8 cellular contexts compared by ENCODE assay signal in the genomic region with DNA sequence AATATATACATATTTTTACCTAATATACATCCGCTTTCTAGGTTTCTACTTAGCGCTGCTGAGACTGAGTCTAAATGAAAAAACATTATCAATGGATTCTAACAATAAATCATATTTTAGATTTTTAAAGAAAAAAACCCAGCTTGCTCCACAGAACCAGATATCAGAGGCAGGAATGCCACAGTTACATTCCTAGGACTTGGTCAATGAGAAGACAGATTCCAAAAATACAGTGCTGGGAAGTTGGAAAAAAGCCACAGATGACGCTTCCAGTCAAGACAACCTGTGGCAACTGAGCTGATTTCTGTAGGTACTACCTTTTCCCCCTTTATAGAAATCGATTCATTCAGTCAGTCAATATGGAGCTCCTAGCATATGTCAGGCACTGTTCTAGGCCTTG. TPM values are rescaled to one million over a fixed set of nuclear protein-coding genes. Genes with fewer than 3 reads are reported as not detected.
A peak's percentile ranks its signal among the peaks of the same experiment; 100 is the strongest.
DNase-seq lines count a peak whose midpoint lies in the region; ATAC-seq and TF ChIP-seq lines count a peak whose summit lies in the region.

No MANE protein-coding gene starts in this region.

- no peak overlapping the region for H3K27ac ChIP-seq in heart left ventricle
- no peak overlapping the region for H3K27ac ChIP-seq in ascending aorta
- H3K27ac ChIP-seq in uterus = peak overlapping the region in 1 of 2 donors; percentile 23

- ATAC-seq in heart left ventricle = no peak
- ATAC-seq in Right ventricle myocardium inferior = no peak
- no peak for ATAC-seq in HG03342 (IDR thresholded peaks at IDR 0.05; ENCODE audit: unreplicated experiment)
- ATAC-seq in GM18870 (IDR thresholded peaks at IDR 0.05; ENCODE audit: unreplicated experiment) = no peak

- TF ChIP-seq CTCF in heart left ventricle (IDR thresholded peaks at IDR 0.05) (no peak), ascending aorta (IDR thresholded peaks at IDR 0.05) (no peak), uterus (IDR thresholded peaks at IDR 0.05) (no peak)

- DNase-seq in heart left ventricle (no peak), Right ventricle myocardium inferior (ENCODE audit: missing footprints) (no peak), ascending aorta (ENCODE audit: low spot score in 2 of 2) (no peak), kidney glomerular epithelial cell (lab: John Stamatoyannopoulos, UW) (peak; percentile 8), uterus (no peak), NCI-H748 treated with DMSO at 0.1 percent for 48 hours (lab: John Stamatoyannopoulos, UW) (no peak)

- TF ChIP-seq POLR2A in heart left ventricle (IDR thresholded peaks at IDR 0.05) = no peak
- no peak for TF ChIP-seq POLR2A in uterus (IDR thresholded peaks at IDR 0.05)

- no peaks in the 10 kb centered on the region for H3K27me3 ChIP-seq in heart left ventricle
- no peaks in the 10 kb centered on the region for H3K27me3 ChIP-seq in ascending aorta
- H3K27me3 ChIP-seq in uterus = no peaks in the 10 kb centered on the region

- H3K4me3 ChIP-seq in heart left ventricle = peak overlapping the region in 10 of 12 donors; percentile 74 to 99 (median 92)
- H3K4me3 ChIP-seq in ascending aorta = peak overlapping the region; percentile 79 to 100
- peak overlapping the region; percentile 71 to 77 for H3K4me3 ChIP-seq in uterus

- H3K9me3 ChIP-seq in heart left ventricle (peaks cover 0 to 11% (median 0%) of the 10 kb centered on the region in 12 donors), ascending aorta (peaks cover 4% of the 10 kb centered on the region in 2 donors), uterus (no peaks in the 10 kb centered on the region)

- WGBS in heart left ventricle, 4 donors = 61 to 70% (median 65%) methylated on average over 4 of the region's 4 CpGs

- H3K4me1 ChIP-seq in heart left ventricle (peaks cover 0 to 15% (median 9%) of the 10 kb centered on the region in 12 donors), ascending aorta (peaks cover 0 to 3% of the 10 kb centered on the region in 2 donors), uterus (no peaks in the 10 kb centered on the region)

- intact Hi-C loops in heart left ventricle (cut with DNase I) = loop anchor here in 1 of 10 donors (10.0 kb wide), 1 partner anchor 788 kb away; a partner anchor contains a TSS
- intact Hi-C loops in Right ventricle myocardium inferior (cut with DNase I) = loop anchor here (10.0 kb wide), 1 partner anchor 548 kb away; a partner anchor contains a TSS
- intact Hi-C loops in ascending aorta (cut with DNase I) = loop anchor here (5.0 to 10.0 kb wide), 3 partner anchors 245 to 788 kb away; a partner anchor contains a TSS
- intact Hi-C loops in uterus (cut with DNase I; ENCODE audit: low total_unique reads) = no loop called here

- H3K36me3 ChIP-seq in heart left ventricle (no peaks in the 10 kb centered on the region), ascending aorta (no peaks in the 10 kb centered on the region), uterus (no peaks in the 10 kb centered on the region)

RNA-seq across cellular contexts. Expression of a gene that starts 0.6 kb away (rescaled TPM):
- total RNA-seq in heart left ventricle (1 to 10 TPM; 3.6 to 8.4 (median 5.6) TPM), Right ventricle myocardium inferior (5.1 TPM), ascending aorta (10.4 TPM), uterus (10 to 100 TPM in 3 of 4 donors, 1 to 10 TPM in 1; 5.3 to 28.5 (median 16.3) TPM)
- polyA plus RNA-seq in heart left ventricle = 1 to 10 TPM; 4.3 to 6.8 TPM

RNA-seq across cellular contexts. Expression of a gene that starts 34.4 kb away (rescaled TPM):
- total RNA-seq in heart left ventricle (10 to 100 TPM in 7 of 9 donors, 1 to 10 TPM in 2; 4.2 to 36.8 (median 26.6) TPM), Right ventricle myocardium inferior (27.0 TPM), ascending aorta (4.0 TPM), uterus (10 to 100 TPM in 2 of 4 donors, 1 to 10 TPM in 2; 2.3 to 35.5 (median 19.3) TPM)
- polyA plus RNA-seq in heart left ventricle = 1 to 10 TPM; 2.8 to 5.1 TPM
